ENCODE assay signal across 1 cellular context in the genomic region with DNA sequence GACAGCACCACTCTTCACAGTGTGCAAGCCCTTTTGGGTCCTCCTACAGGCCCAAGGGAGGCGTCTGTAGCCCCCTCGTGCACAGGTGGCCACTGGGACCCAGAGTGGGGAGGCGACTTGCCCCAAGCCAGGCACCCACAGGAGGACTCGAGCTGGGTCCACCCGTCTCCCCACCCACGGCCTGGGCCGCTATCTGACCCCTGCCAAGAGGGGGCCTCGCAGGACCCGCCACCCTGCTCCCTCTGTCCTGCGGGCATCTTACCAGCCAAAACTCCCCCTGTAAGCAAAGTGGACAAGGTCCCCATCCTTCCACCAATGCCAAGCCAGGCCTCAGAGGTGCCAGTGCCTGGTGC.
TF ChIP-seq lines count a peak whose summit lies in the region.

No MANE protein-coding gene starts in this region.

TF ChIP-seq in HepG2, 621 proteins besides CTCF, POLR2A, EP300 and RAD21:
- 0 out of 2 replicates have a peak, but pooled peaks have one; percentile 1 for TF ChIP-seq HNRNPL (IDR thresholded peaks at IDR 0.05; ENCODE audit: low read depth, low read length)
- TF ChIP-seq, protein P1, sequence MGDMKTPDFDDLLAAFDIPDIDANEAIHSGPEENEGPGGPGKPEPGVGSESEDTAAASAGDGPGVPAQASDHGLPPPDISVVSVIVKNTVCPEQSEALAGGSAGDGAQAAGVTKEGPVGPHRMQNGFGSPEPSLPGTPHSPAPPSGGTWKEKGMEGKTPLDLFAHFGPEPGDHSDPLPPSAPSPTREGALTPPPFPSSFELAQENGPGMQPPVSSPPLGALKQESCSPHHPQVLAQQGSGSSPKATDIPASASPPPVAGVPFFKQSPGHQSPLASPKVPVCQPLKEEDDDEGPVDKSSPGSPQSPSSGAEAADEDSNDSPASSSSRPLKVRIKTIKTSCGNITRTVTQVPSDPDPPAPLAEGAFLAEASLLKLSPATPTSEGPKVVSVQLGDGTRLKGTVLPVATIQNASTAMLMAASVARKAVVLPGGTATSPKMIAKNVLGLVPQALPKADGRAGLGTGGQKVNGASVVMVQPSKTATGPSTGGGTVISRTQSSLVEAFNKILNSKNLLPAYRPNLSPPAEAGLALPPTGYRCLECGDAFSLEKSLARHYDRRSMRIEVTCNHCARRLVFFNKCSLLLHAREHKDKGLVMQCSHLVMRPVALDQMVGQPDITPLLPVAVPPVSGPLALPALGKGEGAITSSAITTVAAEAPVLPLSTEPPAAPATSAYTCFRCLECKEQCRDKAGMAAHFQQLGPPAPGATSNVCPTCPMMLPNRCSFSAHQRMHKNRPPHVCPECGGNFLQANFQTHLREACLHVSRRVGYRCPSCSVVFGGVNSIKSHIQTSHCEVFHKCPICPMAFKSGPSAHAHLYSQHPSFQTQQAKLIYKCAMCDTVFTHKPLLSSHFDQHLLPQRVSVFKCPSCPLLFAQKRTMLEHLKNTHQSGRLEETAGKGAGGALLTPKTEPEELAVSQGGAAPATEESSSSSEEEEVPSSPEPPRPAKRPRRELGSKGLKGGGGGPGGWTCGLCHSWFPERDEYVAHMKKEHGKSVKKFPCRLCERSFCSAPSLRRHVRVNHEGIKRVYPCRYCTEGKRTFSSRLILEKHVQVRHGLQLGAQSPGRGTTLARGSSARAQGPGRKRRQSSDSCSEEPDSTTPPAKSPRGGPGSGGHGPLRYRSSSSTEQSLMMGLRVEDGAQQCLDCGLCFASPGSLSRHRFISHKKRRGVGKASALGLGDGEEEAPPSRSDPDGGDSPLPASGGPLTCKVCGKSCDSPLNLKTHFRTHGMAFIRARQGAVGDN (CRISPR knock-in tag; IDR thresholded peaks at IDR 0.05): peak; percentile 21; the same call in 1 of the 2 replicates
- TF ChIP-seq TRIM24 (CRISPR knock-in tag; IDR thresholded peaks at IDR 0.05): no peak
- 0 out of 2 replicates have a peak, but pooled peaks have one; percentile 0 for TF ChIP-seq ZNF263 (CRISPR knock-in tag; IDR thresholded peaks at IDR 0.05)
- TF ChIP-seq HES4 (CRISPR knock-in tag; IDR thresholded peaks at IDR 0.05; ENCODE audit: borderline replicate concordance): peak; percentile 35; the same call in 1 of the 2 replicates
- no peak for TF ChIP-seq ZNF138 (CRISPR knock-in tag; IDR thresholded peaks at IDR 0.05; ENCODE audit: low read depth)
- TF ChIP-seq PHF8 (CRISPR knock-in tag; IDR thresholded peaks at IDR 0.05): 0 out of 2 replicates have a peak, but pooled peaks have one; percentile 6
